In genomic region chr17:1627987-1628855, GRCh38 we compare ENCODE assay signal across 1 cellular context.
TF ChIP-seq lines count a peak whose summit lies in the region.

TSS of gene SLC43A2 (minus strand) at chr17:1628834. CDS start at chr17:1627874, 960 bp downstream.

TF ChIP-seq in HepG2, 621 proteins besides CTCF, POLR2A, EP300 and RAD21 (continued from another document and continues in another):
- TF ChIP-seq MIER2 (CRISPR knock-in tag; IDR thresholded peaks at IDR 0.05) (no peak), SP1 (IDR thresholded peaks at IDR 0.05) (no peak), SP1 (CRISPR knock-in tag; IDR thresholded peaks at IDR 0.05) (0 out of 2 replicates have a peak, but pooled peaks have one; percentile 54), FOXA3 (CRISPR knock-in tag; IDR thresholded peaks at IDR 0.05) (no peak), ZSCAN29 (CRISPR knock-in tag; conservative IDR thresholded peaks at IDR 0.05) (no peak), ZNF83 (CRISPR knock-in tag; IDR thresholded peaks at IDR 0.05; ENCODE audit: borderline replicate concordance) (no peak), ZMAT3 (CRISPR knock-in tag; conservative IDR thresholded peaks at IDR 0.05) (no peak), BCL3 (CRISPR knock-in tag; IDR thresholded peaks at IDR 0.05) (0 out of 2 replicates have a peak, but pooled peaks have one; percentile 56), PAWR (CRISPR knock-in tag; IDR thresholded peaks at IDR 0.05; ENCODE audit: borderline replicate concordance) (no peak), SAP130 (CRISPR knock-in tag; IDR thresholded peaks at IDR 0.05; ENCODE audit: low read depth) (peak; percentile 73), ZBTB26 (CRISPR knock-in tag; IDR thresholded peaks at IDR 0.05; ENCODE audit: borderline replicate concordance) (no peak), CREB3 (CRISPR knock-in tag; IDR thresholded peaks at IDR 0.05) (no peak), HES4 (CRISPR knock-in tag; IDR thresholded peaks at IDR 0.05; ENCODE audit: borderline replicate concordance) (no peak), SNAI1 (CRISPR knock-in tag; IDR thresholded peaks at IDR 0.05; ENCODE audit: borderline replicate concordance) (0 out of 2 replicates have a peak, but pooled peaks have one; percentile 24), ZNF724P (CRISPR knock-in tag; IDR thresholded peaks at IDR 0.05; ENCODE audit: borderline replicate concordance) (no peak), USF2 (IDR thresholded peaks at IDR 0.05; ENCODE audit: low read depth, low read length) (no peak), USF2 (CRISPR knock-in tag; IDR thresholded peaks at IDR 0.05; ENCODE audit: borderline replicate concordance) (no peak), ZNF552 (CRISPR knock-in tag; IDR thresholded peaks at IDR 0.05; ENCODE audit: borderline replicate concordance) (no peak), ZNF891 (CRISPR knock-in tag; IDR thresholded peaks at IDR 0.05) (no peak), RFX5 (IDR thresholded peaks at IDR 0.05; ENCODE audit: low read depth, low read length) (no peak), ERF (CRISPR knock-in tag; IDR thresholded peaks at IDR 0.05) (peak; percentile 37; the same call in 1 of the 2 replicates), TRAFD1 (CRISPR knock-in tag; IDR thresholded peaks at IDR 0.05; ENCODE audit: borderline replicate concordance) (no peak), JARID2 (CRISPR knock-in tag; IDR thresholded peaks at IDR 0.05; ENCODE audit: insufficient replicate concordance) (no peak), ZNF792 (CRISPR knock-in tag; IDR thresholded peaks at IDR 0.05) (no peak; the same call in 1 of the 2 replicates), TCF7L2 (IDR thresholded peaks at IDR 0.05; ENCODE audit: low read depth, low read length) (no peak), ZNF256 (CRISPR knock-in tag; conservative IDR thresholded peaks at IDR 0.05) (no peak), KMT2A (CRISPR knock-in tag; IDR thresholded peaks at IDR 0.05) (no peak; the same call in 1 of the 2 replicates), RARA (CRISPR knock-in tag; IDR thresholded peaks at IDR 0.05) (0 out of 2 replicates have a peak, but pooled peaks have one; percentile 9), ZNF614 (CRISPR knock-in tag; IDR thresholded peaks at IDR 0.05; ENCODE audit: borderline replicate concordance) (no peak), TRIM22 (IDR thresholded peaks at IDR 0.05) (no peak), GFI1 (CRISPR knock-in tag; IDR thresholded peaks at IDR 0.05; ENCODE audit: borderline replicate concordance) (0 out of 2 replicates have a peak, but pooled peaks have one; percentile 23), SNAPC5 (CRISPR knock-in tag; IDR thresholded peaks at IDR 0.05; ENCODE audit: borderline replicate concordance) (no peak), ZNF513 (CRISPR knock-in tag; conservative IDR thresholded peaks at IDR 0.05) (no peak), ZNF577 (CRISPR knock-in tag; IDR thresholded peaks at IDR 0.05; ENCODE audit: borderline replicate concordance, low read depth) (no peak), FOSL1 (CRISPR knock-in tag; IDR thresholded peaks at IDR 0.05; ENCODE audit: borderline replicate concordance) (no peak), PBX2 (CRISPR knock-in tag; IDR thresholded peaks at IDR 0.05) (no peak), ZHX2 (IDR thresholded peaks at IDR 0.05; ENCODE audit: low read depth) (no peak), ZHX2 (CRISPR knock-in tag; IDR thresholded peaks at IDR 0.05; ENCODE audit: borderline replicate concordance) (no peak), ZNF75D (CRISPR knock-in tag; IDR thresholded peaks at IDR 0.05; ENCODE audit: borderline replicate concordance) (no peak), DNMT3B (CRISPR knock-in tag; conservative IDR thresholded peaks at IDR 0.05) (no peak), ZNF367 (CRISPR knock-in tag; IDR thresholded peaks at IDR 0.05; ENCODE audit: borderline replicate concordance) (no peak), ZFP62 (CRISPR knock-in tag; IDR thresholded peaks at IDR 0.05) (no peak), ZC3H4 (CRISPR knock-in tag; IDR thresholded peaks at IDR 0.05; ENCODE audit: borderline replicate concordance) (no peak), ZFP90 (CRISPR knock-in tag; IDR thresholded peaks at IDR 0.05; ENCODE audit: borderline replicate concordance) (no peak), ATF7 (IDR thresholded peaks at IDR 0.05) (no peak), ATF7 (CRISPR knock-in tag; IDR thresholded peaks at IDR 0.05) (no peak), ZFX (CRISPR knock-in tag; IDR thresholded peaks at IDR 0.05; ENCODE audit: low read depth) (peak; percentile 1; the same call in 1 of the 2 replicates), HHEX (CRISPR knock-in tag; IDR thresholded peaks at IDR 0.05) (no peak), NFE2L1 (CRISPR knock-in tag; IDR thresholded peaks at IDR 0.05; ENCODE audit: borderline replicate concordance) (no peak), ASH2L (IDR thresholded peaks at IDR 0.05; ENCODE audit: insufficient read length, low read depth, low read length) (peak; percentile 43)
